8 cellular contexts compared by ENCODE assay signal in the genomic region with DNA sequence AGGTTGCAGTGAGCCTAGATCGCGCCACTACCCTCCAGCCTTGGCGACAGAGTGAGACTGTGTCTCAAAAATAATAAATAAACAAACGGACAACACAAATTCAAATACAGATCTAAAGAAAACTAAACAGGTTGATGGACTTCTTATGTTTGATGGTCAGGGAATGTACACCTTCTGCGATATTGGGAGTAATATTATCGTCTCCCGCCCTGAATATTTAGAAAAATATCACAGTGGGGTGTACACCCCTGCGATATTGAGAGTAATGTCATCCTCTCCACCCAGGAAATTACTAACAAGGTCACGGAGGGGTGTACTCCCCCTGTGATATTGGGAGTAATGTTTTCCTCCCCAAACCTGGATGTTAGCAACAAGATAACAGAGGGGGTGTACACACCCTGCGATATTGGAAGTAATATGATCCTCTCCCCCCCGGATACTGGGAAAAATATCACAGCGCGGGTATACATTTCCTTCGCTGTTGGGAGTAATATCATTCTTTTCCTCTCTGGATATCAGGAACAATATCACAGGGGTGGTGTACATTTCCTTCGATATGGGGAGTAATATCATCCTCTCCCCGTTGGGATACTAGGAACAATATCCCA. TPM values are rescaled to one million over a fixed set of nuclear protein-coding genes. Genes with fewer than 3 reads are reported as not detected.
DNase-seq lines count a peak whose midpoint lies in the region; ATAC-seq and TF ChIP-seq lines count a peak whose summit lies in the region.

No MANE protein-coding gene starts in this region.

- H3K4me1 Mint-ChIP-seq in IgD-negative memory B cell, result peaks cover 1 to 13% (median 3%) of the 10 kb centered on the region in 3 donors
- H3K4me1 Mint-ChIP-seq in chondrocyte (ENCODE audit: low read depth), result peaks cover 11% of the 10 kb centered on the region
- peaks cover 0 to 34% (median 12%) of the 10 kb centered on the region in 7 donors for H3K4me1 Mint-ChIP-seq in naive thymus-derived CD4-positive, alpha-beta T cell

- peaks cover 1% of the 10 kb centered on the region for H3K36me3 Mint-ChIP-seq in IgD-negative memory B cell
- H3K36me3 Mint-ChIP-seq in chondrocyte (ENCODE audit: low read depth), result peaks cover 5% of the 10 kb centered on the region
- H3K36me3 Mint-ChIP-seq in naive thymus-derived CD4-positive, alpha-beta T cell, result peaks cover 0 to 10% (median 5%) of the 10 kb centered on the region in 5 donors

- peaks cover 0 to 10% (median 0%) of the 10 kb centered on the region in 3 experiments for H3K36me3 ChIP-seq in naive thymus-derived CD4-positive, alpha-beta T cell (ENCODE audit: control insufficient read depth in 2 of 3, insufficient read depth in 3 of 3, low read length in 3 of 3)

- peak overlapping the region; percentile 96 to 98 (median 98) for H3K4me3 Mint-ChIP-seq in IgD-negative memory B cell
- peak overlapping the region; percentile 97 for H3K4me3 Mint-ChIP-seq in chondrocyte (ENCODE audit: unreplicated experiment)
- peak overlapping the region; percentile 95 to 98 (median 97) for H3K4me3 Mint-ChIP-seq in naive thymus-derived CD4-positive, alpha-beta T cell

- intact Hi-C loops in naive thymus-derived CD4-positive, alpha-beta T cell (cut with micrococcal nuclease), result loop anchor here (2.0 to 10.0 kb wide), 6 partner anchors 45 to 2001 kb away; a partner anchor contains a TSS

- H3K9me3 Mint-ChIP-seq in IgD-negative memory B cell, result no peaks in the 10 kb centered on the region
- H3K9me3 Mint-ChIP-seq in chondrocyte (ENCODE audit: low read depth), result no peaks in the 10 kb centered on the region
- peaks cover 0 to 4% (median 0%) of the 10 kb centered on the region in 11 donors for H3K9me3 Mint-ChIP-seq in naive thymus-derived CD4-positive, alpha-beta T cell

- H3K4me1 ChIP-seq in naive thymus-derived CD4-positive, alpha-beta T cell (ENCODE audit: control insufficient read depth in 2 of 2, insufficient read depth in 2 of 2, low read length in 2 of 2), result peaks cover 12% of the 10 kb centered on the region in 2 donors

- H3K27ac Mint-ChIP-seq in IgD-negative memory B cell (peak overlapping the region; percentile 97 to 99 (median 98)), chondrocyte (ENCODE audit: unreplicated experiment) (peak overlapping the region; percentile 97)
- H3K27ac Mint-ChIP-seq in naive thymus-derived CD4-positive, alpha-beta T cell, result peak overlapping the region; percentile 90 to 98 (median 97)

- H3K27me3 ChIP-seq in naive thymus-derived CD4-positive, alpha-beta T cell (ENCODE audit: control insufficient read depth in 2 of 2, insufficient read depth in 2 of 2, low read length in 2 of 2), result no peaks in the 10 kb centered on the region

- H3K9me3 ChIP-seq in naive thymus-derived CD4-positive, alpha-beta T cell (ENCODE audit: control insufficient read depth in 2 of 3, low read length in 3 of 3), result no peaks in the 10 kb centered on the region

- peaks cover 1% of the 10 kb centered on the region for H3K27me3 Mint-ChIP-seq in IgD-negative memory B cell
- peaks cover 12% of the 10 kb centered on the region for H3K27me3 Mint-ChIP-seq in chondrocyte (ENCODE audit: low read depth)
- peaks cover 0 to 21% (median 7%) of the 10 kb centered on the region in 5 donors for H3K27me3 Mint-ChIP-seq in naive thymus-derived CD4-positive, alpha-beta T cell

- H3K4me3 ChIP-seq in AG04449 (ENCODE audit: low read depth, low read length), result peak overlapping the region; percentile 89
- peak overlapping the region; percentile 100 for H3K4me3 ChIP-seq in naive thymus-derived CD4-positive, alpha-beta T cell (ENCODE audit: low read length)

- CTCF ChIA-PET in AG04449 (lab: Yijun Ruan, JAX), result interaction anchor here (1.1 to 7.0 kb wide), 2 partner anchors 13 to 14 kb away, joined by 3 to 59 read pairs; no protein-coding TSS in a partner anchor
- CTCF ChIA-PET in naive thymus-derived CD4-positive, alpha-beta T cell (lab: Charles Lee), result no interaction called here

- DNase-seq in AG04449 (ENCODE audit: low read depth, low spot score) (no peak), chondrocyte (ENCODE audit: low spot score) (no peak), iPS-NIHi11 (ENCODE audit: low spot score) (no peak), NCI-H526 treated with DMSO at 0.1 percent for 48 hours (lab: John Stamatoyannopoulos, UW) (no peak), Ammon's horn (ENCODE audit: low spot score) (no peak)
- no peak for DNase-seq in naive thymus-derived CD4-positive, alpha-beta T cell

- TF ChIP-seq CTCF in AG04449 (IDR thresholded peaks at IDR 0.05; ENCODE audit: insufficient read depth, low read length, missing control alignments), result no peak
- TF ChIP-seq CTCF in chondrocyte (IDR thresholded peaks at IDR 0.05), result no peak

- POLR2A ChIA-PET in AG04449 (lab: Yijun Ruan, JAX), result no interaction called here
- POLR2A ChIA-PET in naive thymus-derived CD4-positive, alpha-beta T cell (lab: Charles Lee), result interaction anchor here (1.2 to 2.2 kb wide), 5 partner anchors 43 to 866 kb away, joined by 5 to 7 read pairs (median 5); a partner anchor contains a TSS

- ATAC-seq in naive thymus-derived CD4-positive, alpha-beta T cell, result no peak
- no peak for ATAC-seq in HG02759 (IDR thresholded peaks at IDR 0.05; ENCODE audit: unreplicated experiment)

- H3K27ac ChIP-seq in naive thymus-derived CD4-positive, alpha-beta T cell (ENCODE audit: low read depth, low read length), result peak overlapping the region; percentile 87

RNA-seq across cellular contexts. Expression of a gene that starts 1.4 kb away (rescaled TPM):
- 63.2 TPM for polyA plus RNA-seq in IgD-negative memory B cell
- total RNA-seq in chondrocyte, result 23.4 to 28.0 TPM (median 25.3 TPM) in 3 replicates
- total RNA-seq in naive thymus-derived CD4-positive, alpha-beta T cell, result 10 to 100 TPM; 16.8 to 34.5 (median 31.3) TPM
- polyA plus RNA-seq in naive thymus-derived CD4-positive, alpha-beta T cell, result 10 to 100 TPM; 52.2 to 64.3 TPM

RNA-seq across cellular contexts. Expression of a gene that starts 28.2 kb away (rescaled TPM):
- 0.28 TPM for polyA plus RNA-seq in IgD-negative memory B cell
- 0.31 to 0.70 TPM (median 0.40 TPM) in 3 replicates for total RNA-seq in chondrocyte
- total RNA-seq in naive thymus-derived CD4-positive, alpha-beta T cell, result 1 to 10 TPM in 1 of 5 experiments, under 1 TPM in 3, not detected in 1; 0.13 to 1.1 (median 0.54) TPM
- 1 to 10 TPM in 1 of 2 donors, under 1 TPM in 1; 0.28 to 1.4 TPM for polyA plus RNA-seq in naive thymus-derived CD4-positive, alpha-beta T cell
